In genomic region chr4:67234296-67234695, GRCh38 we compare ENCODE assay signal across 1 cellular context.
TF ChIP-seq lines count a peak whose summit lies in the region.

No MANE protein-coding gene starts in this region.

TF ChIP-seq in HepG2, 621 proteins besides CTCF, POLR2A, EP300 and RAD21 (continued from another document):
- no peak for TF ChIP-seq HIC2 (CRISPR knock-in tag; IDR thresholded peaks at IDR 0.05; ENCODE audit: low read depth)
TF ChIP-seq in HepG2: peak in this region for 0.
